In the genomic region with DNA sequence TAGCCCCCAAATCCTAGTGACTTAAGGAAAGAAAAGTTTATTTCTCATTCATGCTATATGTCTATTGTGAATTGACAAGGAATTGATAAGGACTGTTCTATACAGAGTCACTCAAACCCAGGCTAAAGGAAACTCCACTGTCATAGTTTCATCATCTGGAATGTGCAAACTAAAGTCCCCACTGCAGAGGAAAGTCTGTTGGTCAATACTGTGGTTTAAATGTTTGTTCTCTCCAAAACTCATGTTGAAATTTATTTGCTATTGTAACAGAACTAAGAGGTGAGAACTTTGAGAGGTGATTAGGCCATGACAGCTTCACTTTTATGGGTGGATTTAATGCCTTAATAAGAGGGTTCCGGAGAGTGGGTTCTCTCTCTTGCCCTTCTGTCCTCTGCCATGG, we compare ENCODE assay signal across 1 cellular context.
TF ChIP-seq lines count a peak whose summit lies in the region.

No MANE protein-coding gene starts in this region.

TF ChIP-seq in liver, 16 proteins besides CTCF, POLR2A, EP300 and RAD21 (continued from another document):
- peak; percentile 43 for TF ChIP-seq FOXA1 (IDR thresholded peaks at IDR 0.05)
- peak; percentile 57 for TF ChIP-seq REST (IDR thresholded peaks at IDR 0.05)
